ENCODE assay signal across 8 cellular contexts in genomic region chr1:96722161-96722908, GRCh38. TPM values are rescaled to one million over a fixed set of nuclear protein-coding genes. Genes with fewer than 3 reads are reported as not detected.
DNase-seq lines count a peak whose midpoint lies in the region; ATAC-seq and TF ChIP-seq lines count a peak whose summit lies in the region.

No MANE protein-coding gene starts in this region.

- H4K8ac ChIP-seq in mesenchymal stem cell (ENCODE audit: low read length): peak overlapping the region; percentile 81

- WGBS in endodermal cell (ENCODE audit: insufficient coverage in 1 of 2, insufficient read length in 1 of 2), 2 experiments: 1 to 4% methylated on average over 8 to 29 of the region's 29 CpGs
- under 1% methylated on average over 26 of the region's 29 CpGs for WGBS in mesenchymal stem cell

- H3K4me3 ChIP-seq in GM12865 (ENCODE audit: low read depth, low read length): peak overlapping the region; percentile 75
- peak overlapping the region; percentile 92 for H3K4me3 ChIP-seq in endodermal cell (ENCODE audit: low read length)
- peak overlapping the region; percentile 93 to 94 for H3K4me3 ChIP-seq in mesenchymal stem cell (ENCODE audit: insufficient read depth in 1 of 2, low read depth in 1 of 2, low read length in 2 of 2)

- peak overlapping the region; percentile 90 for H3K4me3 Mint-ChIP-seq in endodermal cell
- peak overlapping the region; percentile 94 to 96 for H3K4me3 Mint-ChIP-seq in stimulated activated naive B cell treated with anti-CD40 and anti-IgM and Interleukin-4, amounts not matched to agents 10 μg/mL and 1 μg/mL and 100 μg/mL, for 72 hours

- H2AFZ ChIP-seq in mesenchymal stem cell (ENCODE audit: low read depth, low read length): no peak overlapping the region

- H3K4me2 ChIP-seq in mesenchymal stem cell (ENCODE audit: low read length, poor library complexity, severe bottlenecking): peak overlapping the region; percentile 70

- H3K27ac Mint-ChIP-seq in endodermal cell: peak overlapping the region; percentile 97
- peak overlapping the region; percentile 98 for H3K27ac Mint-ChIP-seq in stimulated activated naive B cell treated with anti-CD40 and anti-IgM and Interleukin-4, amounts not matched to agents 10 μg/mL and 1 μg/mL and 100 μg/mL, for 72 hours

- peak overlapping the region in 1 of 2 experiments; percentile 7 for H2BK12ac ChIP-seq in mesenchymal stem cell (ENCODE audit: low read length in 2 of 2)

- H3K9ac ChIP-seq in endodermal cell (ENCODE audit: extremely low read depth, low read length, poor library complexity, severe bottlenecking) (peak overlapping the region; percentile 96), mesenchymal stem cell (ENCODE audit: low read length) (peak overlapping the region; percentile 95)

- H3K36me3 ChIP-seq in endodermal cell (ENCODE audit: control insufficient read depth, insufficient read depth, low read length): peaks cover 36% of the 10 kb centered on the region
- H3K36me3 ChIP-seq in mesenchymal stem cell (ENCODE audit: control insufficient read depth in 1 of 2, insufficient read depth in 2 of 2, low read depth in 1 of 2, low read length in 2 of 2): peaks cover 15 to 22% of the 10 kb centered on the region in 2 experiments

- H2BK120ac ChIP-seq in mesenchymal stem cell (ENCODE audit: low read depth, low read length): peak overlapping the region; percentile 98

- H3K14ac ChIP-seq in mesenchymal stem cell (ENCODE audit: low read length in 2 of 2): no peak overlapping the region

- peaks cover 38% of the 10 kb centered on the region for H3K36me3 Mint-ChIP-seq in endodermal cell (ENCODE audit: low read depth)
- peaks cover 10 to 22% of the 10 kb centered on the region in 2 donors for H3K36me3 Mint-ChIP-seq in stimulated activated naive B cell treated with anti-CD40 and anti-IgM and Interleukin-4, amounts not matched to agents 10 μg/mL and 1 μg/mL and 100 μg/mL, for 72 hours

- peaks cover 16% of the 10 kb centered on the region for H3K4me1 Mint-ChIP-seq in endodermal cell
- peaks cover 12 to 36% of the 10 kb centered on the region in 2 donors for H3K4me1 Mint-ChIP-seq in stimulated activated naive B cell treated with anti-CD40 and anti-IgM and Interleukin-4, amounts not matched to agents 10 μg/mL and 1 μg/mL and 100 μg/mL, for 72 hours

- DNase-seq in A172 (ENCODE audit: low spot score) (peak; percentile 33), GM12865 (ENCODE audit: low read depth) (peak; percentile 22), NCI-H1105 (lab: John Stamatoyannopoulos, UW) (peak; percentile 7), endodermal cell (peak; percentile 86), mesenchymal stem cell (peak; percentile 67)
- DNase-seq in activated CD4-positive, CD25-positive, alpha-beta regulatory T cell treated with anti-CD3 and anti-CD28 coated beads, Interleukin-2, amount 50 U/mL, for 72 hours: peak; percentile 53
- DNase-seq in stimulated activated naive B cell treated with anti-CD40 and anti-IgM and Interleukin-4, amounts not matched to agents 10 μg/mL and 1 μg/mL and 100 μg/mL, for 72 hours: no peak

- H3K27me3 ChIP-seq in endodermal cell (ENCODE audit: control insufficient read depth, insufficient read depth, low read length, poor library complexity, severe bottlenecking): no peaks in the 10 kb centered on the region
- no peaks in the 10 kb centered on the region for H3K27me3 ChIP-seq in mesenchymal stem cell (ENCODE audit: control insufficient read depth in 1 of 2, insufficient read depth in 1 of 2, low read length in 2 of 2)

- H3K27me3 Mint-ChIP-seq in endodermal cell (ENCODE audit: insufficient read depth): no peaks in the 10 kb centered on the region
- no peaks in the 10 kb centered on the region for H3K27me3 Mint-ChIP-seq in stimulated activated naive B cell treated with anti-CD40 and anti-IgM and Interleukin-4, amounts not matched to agents 10 μg/mL and 1 μg/mL and 100 μg/mL, for 72 hours

- peak overlapping the region; percentile 97 for H2BK5ac ChIP-seq in mesenchymal stem cell (ENCODE audit: low read depth, low read length, poor library complexity, severe bottlenecking)

- no peak overlapping the region for H2AK5ac ChIP-seq in mesenchymal stem cell (ENCODE audit: low read length, severe bottlenecking)

- H3K9me3 Mint-ChIP-seq in endodermal cell: peaks cover 4% of the 10 kb centered on the region
- peaks cover 0 to 1% of the 10 kb centered on the region in 2 donors for H3K9me3 Mint-ChIP-seq in stimulated activated naive B cell treated with anti-CD40 and anti-IgM and Interleukin-4, amounts not matched to agents 10 μg/mL and 1 μg/mL and 100 μg/mL, for 72 hours

- peak overlapping the region; percentile 91 to 97 for H3K18ac ChIP-seq in mesenchymal stem cell (ENCODE audit: low read depth in 1 of 2, low read length in 2 of 2)

- no peak for TF ChIP-seq CTCF in GM12865 (IDR thresholded peaks at IDR 0.05; ENCODE audit: insufficient read depth, low read depth, low read length, missing control alignments)
- TF ChIP-seq CTCF in endodermal cell (conservative IDR thresholded peaks at IDR 0.05): no peak

- no peak overlapping the region for H3K23ac ChIP-seq in mesenchymal stem cell (ENCODE audit: low read length in 2 of 2)

- H4K91ac ChIP-seq in mesenchymal stem cell (ENCODE audit: low read length): peak overlapping the region; percentile 92

- no peaks in the 10 kb centered on the region for H3K4me1 ChIP-seq in endodermal cell (ENCODE audit: control insufficient read depth, insufficient read depth, low read length)
- H3K4me1 ChIP-seq in mesenchymal stem cell (ENCODE audit: control insufficient read depth, insufficient read depth, low read depth, low read length): no peaks in the 10 kb centered on the region

- H3K4ac ChIP-seq in mesenchymal stem cell (ENCODE audit: low read depth in 1 of 2, low read length in 2 of 2): peak overlapping the region; percentile 72 to 95

- H3K9me3 ChIP-seq in endodermal cell (ENCODE audit: control insufficient read depth, low read length): peaks cover 11% of the 10 kb centered on the region
- H3K9me3 ChIP-seq in mesenchymal stem cell (ENCODE audit: control insufficient read depth, low read length): no peaks in the 10 kb centered on the region

- H2BK15ac ChIP-seq in mesenchymal stem cell (ENCODE audit: low read depth, poor library complexity, severe bottlenecking): peak overlapping the region; percentile 97

- H3K79me1 ChIP-seq in mesenchymal stem cell (replicated peaks; ENCODE audit: low read length, poor library complexity, severe bottlenecking): peaks cover 1% of the 10 kb centered on the region

- ATAC-seq in HG02840 (IDR thresholded peaks at IDR 0.05; ENCODE audit: low FRiP score, unreplicated experiment): peak; percentile 55
- peak; percentile 72 to 74 for ATAC-seq in stimulated activated naive B cell treated with anti-CD40 and anti-IgM and Interleukin-4, amounts not matched to agents 10 μg/mL and 1 μg/mL and 100 μg/mL, for 72 hours (replicated peaks)

- H3K27ac ChIP-seq in endodermal cell (ENCODE audit: low read depth, low read length) (peak overlapping the region; percentile 92), mesenchymal stem cell (ENCODE audit: low read length, poor library complexity, severe bottlenecking) (peak overlapping the region; percentile 83)

RNA-seq across cellular contexts. Expression of gene PTBP2, which starts 0.8 kb away (rescaled TPM):
- total RNA-seq in A172 (2014; rRNA removed; shearing (Covaris generic)): 11.8 and 12.4 TPM in 2 replicates
- 10 to 100 TPM; 47.7 to 52.0 TPM for total RNA-seq in endodermal cell
- 56.8 TPM for polyA plus RNA-seq in endodermal cell (2013, experiment 1 of 2)
- polyA plus RNA-seq in endodermal cell (2013, experiment 2 of 2): 46.0 TPM
- polyA plus RNA-seq in mesenchymal stem cell (2013, experiment 1 of 2): 9.4 TPM
- polyA plus RNA-seq in mesenchymal stem cell (2013, experiment 2 of 2): 8.1 TPM
